In the genomic region with DNA sequence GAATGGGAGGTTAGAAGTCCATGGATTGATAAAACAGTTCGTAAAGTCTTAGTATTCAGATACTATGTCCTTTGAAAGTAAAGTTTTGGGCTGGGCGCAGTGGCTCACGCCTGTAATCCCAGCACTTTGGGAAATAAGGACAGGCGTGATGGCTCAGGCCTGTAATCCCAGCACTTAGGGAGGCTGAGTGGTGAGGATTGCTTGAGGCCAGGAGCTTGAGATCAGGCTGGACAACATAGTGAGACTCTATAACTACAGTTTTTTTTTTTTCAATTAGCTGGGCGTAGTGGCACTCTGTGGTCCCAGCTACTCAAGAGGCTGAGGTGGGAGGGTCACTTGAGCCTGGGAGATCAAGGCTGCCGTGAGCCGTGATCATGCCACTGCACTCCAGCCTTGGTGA, we compare ENCODE assay signal across 17 cellular contexts. TPM values are rescaled to one million over a fixed set of nuclear protein-coding genes. Genes with fewer than 3 reads are reported as not detected.
DNase-seq lines count a peak whose midpoint lies in the region; TF ChIP-seq lines count a peak whose summit lies in the region.
"Had no signal": no experiment of that assay in that cellular context is flagged by ENCODE, and none has a peak within 500 bp of the region (broad histone marks: within the 10 kb centered on the region; RNA-seq: fewer than 3 reads in every experiment).

No MANE protein-coding gene starts in this region.

- H3K9me2 ChIP-seq in OCI-LY7 (ENCODE audit: insufficient read depth, low read length) = no peaks in the 10 kb centered on the region

- H3K4me1 ChIP-seq in OCI-LY7 (ENCODE audit: insufficient read depth, low read length, poor library complexity, severe bottlenecking) = peaks cover 30% of the 10 kb centered on the region
- H3K4me1 ChIP-seq in testis = peaks cover 19% of the 10 kb centered on the region
- H3K4me1 ChIP-seq in Peyer's patch = peaks cover 0 to 7% (median 3%) of the 10 kb centered on the region in 4 donors

- WGBS in testis, 2 donors = 78 to 84% methylated on average over 7 of the region's 7 CpGs

- H3K36me3 ChIP-seq in OCI-LY7 (ENCODE audit: insufficient read depth, low read length) (no peaks in the 10 kb centered on the region), testis (ENCODE audit: low read depth, missing control alignments) (no peaks in the 10 kb centered on the region), Peyer's patch (no peaks in the 10 kb centered on the region)

- H3K4me3 ChIP-seq in OCI-LY7 (ENCODE audit: low read depth, low read length, poor library complexity, severe bottlenecking) = no peak overlapping the region
- no peak overlapping the region for H3K4me3 ChIP-seq in testis
- no peak overlapping the region for H3K4me3 ChIP-seq in Peyer's patch
- H3K4me3 ChIP-seq: GM23338 had no signal

- TF ChIP-seq CTCF in OCI-LY7 (conservative IDR thresholded peaks at IDR 0.05; ENCODE audit: low read length) (no peak), RWPE1 (conservative IDR thresholded peaks at IDR 0.05; ENCODE audit: low read depth) (no peak), testis (IDR thresholded peaks at IDR 0.05) (no peak), Peyer's patch (IDR thresholded peaks at IDR 0.05) (no peak)

- H3K27me3 ChIP-seq in testis = no peaks in the 10 kb centered on the region
- H3K27me3 ChIP-seq in Peyer's patch = no peaks in the 10 kb centered on the region

- no TSS peak for BruUV-seq in OCI-LY7 (replicated peaks; lab: Mats Ljungman, UMichigan)

- H3K9me3 ChIP-seq in OCI-LY7 (ENCODE audit: low read length) = no peaks in the 10 kb centered on the region
- no peaks in the 10 kb centered on the region for H3K9me3 ChIP-seq in testis
- H3K9me3 ChIP-seq in Peyer's patch = no peaks in the 10 kb centered on the region

- no peaks in the 10 kb centered on the region for H3K79me2 ChIP-seq in OCI-LY7 (ENCODE audit: insufficient read depth, low read depth, low read length)

- H3K27ac ChIP-seq in OCI-LY7 (ENCODE audit: low read depth, low read length, poor library complexity, severe bottlenecking) = no peak overlapping the region
- H3K27ac ChIP-seq in RWPE1 = peak overlapping the region; percentile 75; the same call in 1 of the 2 replicates
- peak overlapping the region; percentile 5 to 50 for H3K27ac ChIP-seq in testis
- no peak overlapping the region for H3K27ac ChIP-seq in Peyer's patch

- H2AFZ ChIP-seq in OCI-LY7 (ENCODE audit: low read length) = peak overlapping the region; percentile 44; the same call in 1 of the 2 replicates
- H2AFZ ChIP-seq: GM23338 had no signal

- no peaks in the 10 kb centered on the region for H4K20me1 ChIP-seq in OCI-LY7 (ENCODE audit: insufficient read depth, low read length)

- intact Hi-C loops in OCI-LY7 (cut with micrococcal nuclease; ENCODE audit: unreplicated experiment) = no loop called here
- intact Hi-C loops in testis (cut with DNase I; ENCODE audit: low total_unique reads) = no loop called here

- CTCF ChIA-PET in OCI-LY7 (lab: Charles Lee; ENCODE audit: unreplicated experiment) (interaction anchor here (0.6 kb wide), 1 partner anchor 31 kb away, joined by 4 read pairs; no protein-coding TSS in a partner anchor), RWPE1 (lab: Yijun Ruan, JAX) (no interaction called here)

- TF ChIP-seq POLR2A in testis (IDR thresholded peaks at IDR 0.05) (no peak), Peyer's patch (IDR thresholded peaks at IDR 0.05) (no peak)

- DNase-seq in OCI-LY7 (ENCODE audit: low spot score) (no peak), RWPE1 (ENCODE audit: low spot score) (no peak), testis (no peak), Peyer's patch (no peak)
- DNase-seq: C1 segment of cervical spinal cord; Calu3; CD4-positive, alpha-beta memory T cell; COR-L47; DMS53; DMS79 treated with DMSO at 0.1 percent for 48 hours; GF-D8; H9 had no signal

- POLR2A ChIA-PET in OCI-LY7 (lab: Charles Lee) = interaction anchor here (0.6 to 0.7 kb wide), 3 partner anchors 14 to 1009 kb away, joined by 3 to 4 read pairs (median 3); partner anchors contain the start of gene ZKSCAN5
- POLR2A ChIA-PET in RWPE1 (lab: Yijun Ruan, JAX; ENCODE audit: low non-redundant PET) = no interaction called here

- H3K4me2 ChIP-seq in OCI-LY7 (ENCODE audit: low read length) = no peak overlapping the region
- H3K4me2 ChIP-seq: GM23338 had no signal

RNA-seq across cellular contexts. Expression of gene AGFG2, which starts 25.8 kb away (rescaled TPM):
- total RNA-seq in OCI-LY7 (2014; rRNA removed; shearing (Covaris generic)) = 7.9 and 11.5 TPM in 2 replicates
- total RNA-seq in OCI-LY7 (2022) = 15.2 and 17.1 TPM in 2 replicates
- 10 to 100 TPM; 62.0 to 67.2 TPM for total RNA-seq in testis
- 51.4 TPM for polyA plus RNA-seq in testis (ENCODE audit: insufficient read depth, low read depth, low replicate concordance)
- total RNA-seq in Peyer's patch = 10 to 100 TPM; 38.4 to 63.6 (median 49.9) TPM

RNA-seq across cellular contexts. Expression of gene NYAP1, which starts 29.5 kb away (rescaled TPM):
- 0.08 and 0.98 TPM in 2 replicates for total RNA-seq in OCI-LY7 (2014; rRNA removed; shearing (Covaris generic))
- total RNA-seq in OCI-LY7 (2022) = 0.10 and 0.50 TPM in 2 replicates
- total RNA-seq in testis = 10 to 100 TPM; 24.7 to 27.3 TPM
- polyA plus RNA-seq in testis (ENCODE audit: insufficient read depth, low read depth, low replicate concordance) = 15.7 TPM
- total RNA-seq in Peyer's patch = 1 to 10 TPM in 1 of 4 donors, under 1 TPM in 2, not detected in 1; 0.38 to 2.5 (median 0.40) TPM
- total RNA-seq: A172, H4 had no signal
- polyA plus RNA-seq: CD4-positive, alpha-beta memory T cell had no signal

RNA-seq across cellular contexts. Expression of gene TSC22D4, which starts 34.2 kb away (rescaled TPM):
- total RNA-seq in OCI-LY7 (2014; rRNA removed; shearing (Covaris generic)) = 38.5 and 41.4 TPM in 2 replicates
- 75.4 and 76.6 TPM in 2 replicates for total RNA-seq in OCI-LY7 (2022)
- 100 to 1,000 TPM; 135 to 165 TPM for total RNA-seq in testis
- 57.4 TPM for polyA plus RNA-seq in testis (ENCODE audit: insufficient read depth, low read depth, low replicate concordance)
- 10 to 100 TPM; 28.9 to 51.2 (median 40.6) TPM for total RNA-seq in Peyer's patch

RNA-seq across cellular contexts. Expression of gene SPACDR, which starts 49.2 kb away (rescaled TPM):
- total RNA-seq in OCI-LY7 (2014; rRNA removed; shearing (Covaris generic)) = 0.54 and 1.6 TPM in 2 replicates
- total RNA-seq in OCI-LY7 (2022) (2.4 and 3.7 TPM in 2 replicates), testis (10 to 100 TPM; 34.0 to 45.8 TPM), Peyer's patch (not detected)
- polyA plus RNA-seq in testis (ENCODE audit: insufficient read depth, low read depth, low replicate concordance) = 84.9 TPM
- total RNA-seq: Daoy, G401, H9 had no signal

Comparison
In these comparisons a context has a peak if more than half of its experiments do, and no peak if none do; other contexts are left out.
1. H3K27ac ChIP-seq: peak in RWPE1 (single experiment) and testis (2 of 2); none in OCI-LY7 (single experiment) and Peyer's patch (0 of 4).
2. RNA of gene NYAP1, which starts 29.5 kb away (total RNA-seq): 24.7 to 27.3 TPM in testis; 0.08 to 0.98 TPM in OCI-LY7 and 0.38 to 2.5 TPM in Peyer's patch; every median in the first group is over 4 times any median in the second.